Comparison of ENCODE assay signal across 10 cellular contexts in the genomic region with DNA sequence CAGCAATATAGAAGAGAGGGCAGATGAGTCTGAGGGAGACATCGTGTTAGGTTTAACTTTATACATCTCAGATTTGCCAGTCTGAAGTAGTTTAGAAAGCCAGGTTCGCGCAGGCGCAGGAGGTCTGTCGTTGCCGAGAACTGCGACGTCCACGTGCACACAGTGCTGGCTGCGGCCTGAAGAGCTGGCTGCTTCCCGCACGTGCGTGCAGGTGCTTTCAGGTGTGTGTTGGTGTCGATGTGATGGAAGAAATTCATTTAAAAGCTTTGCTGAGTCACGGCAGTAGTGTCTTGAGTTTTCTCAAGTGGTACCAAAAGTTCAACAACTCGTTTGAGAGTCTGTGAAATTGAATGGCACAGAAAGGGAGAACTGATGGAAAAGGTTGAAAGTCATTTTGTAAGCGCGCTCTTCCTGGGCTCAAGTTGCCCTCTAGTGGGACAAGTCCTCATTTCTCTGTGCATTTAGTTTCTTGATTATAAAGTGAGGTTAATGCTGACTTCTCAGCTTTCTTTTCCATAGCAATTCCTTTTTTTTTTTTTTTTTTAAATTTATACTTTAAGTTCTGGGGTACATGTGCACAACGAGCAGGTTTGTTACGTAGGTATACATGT. TPM values are rescaled to one million over a fixed set of nuclear protein-coding genes. Genes with fewer than 3 reads are reported as not detected.
DNase-seq lines count a peak whose midpoint lies in the region; ATAC-seq and TF ChIP-seq lines count a peak whose summit lies in the region.
"Had no signal": no experiment of that assay in that cellular context is flagged by ENCODE, and none has a peak within 500 bp of the region (broad histone marks: within the 10 kb centered on the region; RNA-seq: fewer than 3 reads in every experiment).

No MANE protein-coding gene starts in this region.

- peak; percentile 26 for DNase-seq in DMS53 (lab: John Stamatoyannopoulos, UW)
- DNase-seq in DMS53 treated with DMSO at 0.1 percent for 48 hours (lab: John Stamatoyannopoulos, UW; ENCODE audit: unreplicated experiment): no peak
- no peak for DNase-seq in effector memory CD8-positive, alpha-beta T cell
- DNase-seq in neural progenitor cell (ENCODE audit: low spot score): no peak
- no peak for DNase-seq in activated CD8-positive, alpha-beta memory T cell treated with anti-CD3 and anti-CD28 coated beads, Interleukin-2, amount 50 U/mL, for 48 hours
- DNase-seq in coronary artery (ENCODE audit: low spot score): no peak
- no peak for DNase-seq in GM13976 (ENCODE audit: low spot score)
- DNase-seq: stimulated activated CD4-positive, alpha-beta T cell treated with anti-CD3 and anti-CD28 coated beads, Interleukin-12 subunit alpha, Interleukin-12 subunit beta, amount 100 ng/mL, for 4 hours had no signal

- H3K9ac ChIP-seq in Loucy (ENCODE audit: low read depth, low read length, poor library complexity, severe bottlenecking): no peak overlapping the region
- no peak overlapping the region for H3K9ac ChIP-seq in neural progenitor cell

- H3K9me2 ChIP-seq in Loucy (replicated peaks; ENCODE audit: low read depth, low read length): no peaks in the 10 kb centered on the region

- H3K36me3 Mint-ChIP-seq in effector memory CD8-positive, alpha-beta T cell (ENCODE audit: insufficient read depth): peaks cover 57% of the 10 kb centered on the region
- peaks cover 7% of the 10 kb centered on the region for H3K36me3 Mint-ChIP-seq in neural progenitor cell

- H3K4me1 ChIP-seq in Loucy (ENCODE audit: insufficient read depth, low read length, poor library complexity, severe bottlenecking): peaks cover 4% of the 10 kb centered on the region
- H3K4me1 ChIP-seq in neural progenitor cell: no peaks in the 10 kb centered on the region

- H3K27ac ChIP-seq in neural progenitor cell (no peak overlapping the region), coronary artery (no peak overlapping the region)
- H3K27ac ChIP-seq: thoracic aorta had no signal

- no peak for ATAC-seq in effector memory CD8-positive, alpha-beta T cell (replicated peaks)

- H3K27me3 ChIP-seq in Loucy (ENCODE audit: insufficient read depth, low read length, poor library complexity, severe bottlenecking) (no peaks in the 10 kb centered on the region), neural progenitor cell (no peaks in the 10 kb centered on the region)

- H3K79me2 ChIP-seq in Loucy (ENCODE audit: insufficient read depth, low read length) (peaks cover 9% of the 10 kb centered on the region), neural progenitor cell (ENCODE audit: low read depth) (no peaks in the 10 kb centered on the region)

- no peak overlapping the region for H3K4me2 ChIP-seq in Loucy (ENCODE audit: low read depth, low read length, poor library complexity, severe bottlenecking)
- no peak overlapping the region for H3K4me2 ChIP-seq in neural progenitor cell

- H3K9me3 ChIP-seq in Loucy (ENCODE audit: insufficient read depth, low read depth, low read length) (no peaks in the 10 kb centered on the region), neural progenitor cell (ENCODE audit: low read depth) (no peaks in the 10 kb centered on the region)
- H3K9me3 ChIP-seq: thoracic aorta had no signal

- peaks cover 15 to 21% of the 10 kb centered on the region in 2 donors for H3K4me1 Mint-ChIP-seq in effector memory CD8-positive, alpha-beta T cell (ENCODE audit: low read depth in 2 of 2)
- no peaks in the 10 kb centered on the region for H3K4me1 Mint-ChIP-seq in neural progenitor cell

- in situ Hi-C loops in GM13976 (cut with MboI; ENCODE audit: low sequenced_read_pairs, unreplicated experiment): no loop called here

- H3K9me3 Mint-ChIP-seq in effector memory CD8-positive, alpha-beta T cell: no peaks in the 10 kb centered on the region
- H3K9me3 Mint-ChIP-seq in neural progenitor cell: no peaks in the 10 kb centered on the region

- H3F3A ChIP-seq in Loucy (ENCODE audit: low read depth) (no peaks in the 10 kb centered on the region), neural progenitor cell (ENCODE audit: low read depth) (peaks cover 3% of the 10 kb centered on the region)

- H3K36me3 ChIP-seq in Loucy (ENCODE audit: insufficient read depth, low read length) (peaks cover 34% of the 10 kb centered on the region; the same call in 1 of the 2 replicates), neural progenitor cell (no peaks in the 10 kb centered on the region)

- peak; percentile 63 for TF ChIP-seq CTCF in Loucy (conservative IDR thresholded peaks at IDR 0.05; ENCODE audit: low read length)
- TF ChIP-seq CTCF in neural progenitor cell (IDR thresholded peaks at IDR 0.05): peak; percentile 21
- no peak for TF ChIP-seq CTCF in coronary artery (IDR thresholded peaks at IDR 0.05)
- no peak for TF ChIP-seq CTCF in GM13976 (IDR thresholded peaks at IDR 0.05; ENCODE audit: borderline replicate concordance, control extremely low read depth, extremely low read depth, insufficient read depth, missing control alignments)

- no peak overlapping the region for H2AFZ ChIP-seq in Loucy (ENCODE audit: low read length)
- H2AFZ ChIP-seq in neural progenitor cell (replicated peaks): no peak overlapping the region

- H3K4me3 ChIP-seq in Loucy (ENCODE audit: low read length, poor library complexity, severe bottlenecking): no peak overlapping the region
- H3K4me3 ChIP-seq in neural progenitor cell: no peak overlapping the region
- no peak overlapping the region for H3K4me3 ChIP-seq in coronary artery
- H3K4me3 ChIP-seq: thoracic aorta had no signal

- H3K4me3 Mint-ChIP-seq in effector memory CD8-positive, alpha-beta T cell: peak overlapping the region in 1 of 2 donors; percentile 9
- no peak overlapping the region for H3K4me3 Mint-ChIP-seq in neural progenitor cell

- H4K20me1 ChIP-seq in Loucy (ENCODE audit: insufficient read depth, low read length, poor library complexity, severe bottlenecking) (peaks cover 6% of the 10 kb centered on the region), neural progenitor cell (ENCODE audit: low read depth) (no peaks in the 10 kb centered on the region)

- no peaks in the 10 kb centered on the region for H3K27me3 Mint-ChIP-seq in effector memory CD8-positive, alpha-beta T cell
- no peaks in the 10 kb centered on the region for H3K27me3 Mint-ChIP-seq in neural progenitor cell (ENCODE audit: insufficient read depth, low read depth)

- peak overlapping the region; percentile 47 to 70 for H3K27ac Mint-ChIP-seq in effector memory CD8-positive, alpha-beta T cell
- no peak overlapping the region for H3K27ac Mint-ChIP-seq in neural progenitor cell

RNA-seq across cellular contexts. Expression of a gene that starts 18.7 kb away (rescaled TPM):
- total RNA-seq in neural progenitor cell (ENCODE audit: low replicate concordance): 11.6 and 14.7 TPM in 2 replicates

RNA-seq across cellular contexts. Expression of a gene that starts 25.9 kb away (rescaled TPM):
- 117 and 168 TPM in 2 replicates for total RNA-seq in neural progenitor cell (ENCODE audit: low replicate concordance)

RNA-seq across cellular contexts. Expression of a gene that starts 49.2 kb away (rescaled TPM):
- not detected in 2 replicates for total RNA-seq in neural progenitor cell (ENCODE audit: low replicate concordance)
- total RNA-seq: thoracic aorta had no signal

Comparison
In these comparisons a context has a peak if more than half of its experiments do, and no peak if none do; other contexts are left out.
1. CTCF ChIP-seq: peak in Loucy (single experiment) and neural progenitor cell (single experiment); none in coronary artery (single experiment) and GM13976 (single experiment).